In the genomic region with DNA sequence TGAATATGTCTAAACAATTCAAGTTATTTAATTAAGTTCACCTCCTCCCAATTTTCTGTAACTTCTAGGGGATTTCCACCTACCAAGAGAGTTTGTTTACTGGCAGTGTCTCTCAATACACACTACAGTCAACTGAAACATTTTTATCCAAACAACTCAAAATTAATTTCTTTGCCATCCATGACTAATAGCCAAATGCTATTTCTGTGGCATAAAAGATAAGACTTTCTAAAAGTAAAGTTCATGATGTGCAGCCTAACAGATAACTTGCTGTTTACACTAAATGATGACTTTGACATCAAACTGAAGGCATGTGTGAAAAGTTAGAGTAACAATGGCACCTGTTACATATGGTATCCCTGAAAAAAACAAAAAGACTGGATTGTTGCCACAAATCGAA, we compare ENCODE assay signal across 20 cellular contexts. TPM values are rescaled to one million over a fixed set of nuclear protein-coding genes. Genes with fewer than 3 reads are reported as not detected.
DNase-seq lines count a peak whose midpoint lies in the region; FAIRE-seq and TF ChIP-seq lines count a peak whose summit lies in the region.
"Had no signal": no experiment of that assay in that cellular context is flagged by ENCODE, and none has a peak within 500 bp of the region (broad histone marks: within the 10 kb centered on the region; RNA-seq: fewer than 3 reads in every experiment).

No MANE protein-coding gene starts in this region.

- intact Hi-C loops in activated CD4-positive, alpha-beta memory T cell treated with anti-CD3 and anti-CD28 coated beads for 36 hours (cut with micrococcal nuclease) = loop anchor here (10.0 kb wide), 1 partner anchor 183 kb away; no protein-coding TSS in a partner anchor

- no peak overlapping the region for H3K4me3 Mint-ChIP-seq in activated CD4-positive, alpha-beta memory T cell treated with anti-CD3 and anti-CD28 coated beads, Interleukin-2, amount 10 ng/mL, durations not matched to agents 7 days and 5 days
- no peak overlapping the region for H3K4me3 Mint-ChIP-seq in activated CD4-positive, alpha-beta memory T cell treated with anti-CD3 and anti-CD28 coated beads for 36 hours
- H3K4me3 Mint-ChIP-seq: CD4-positive, CD25-positive, alpha-beta regulatory T cell; H9 had no signal

- H3K4me1 Mint-ChIP-seq in activated CD4-positive, alpha-beta memory T cell treated with anti-CD3 and anti-CD28 coated beads, Interleukin-2, amount 10 ng/mL, durations not matched to agents 7 days and 5 days = peaks cover 36% of the 10 kb centered on the region
- peaks cover 65% of the 10 kb centered on the region for H3K4me1 Mint-ChIP-seq in activated CD4-positive, alpha-beta memory T cell treated with anti-CD3 and anti-CD28 coated beads for 36 hours (ENCODE audit: low read depth)

- DNase-seq in activated CD4-positive, alpha-beta memory T cell treated with anti-CD3 and anti-CD28 coated beads, Interleukin-2, amount 10 ng/mL, durations not matched to agents 7 days and 5 days = no peak
- DNase-seq in activated CD4-positive, alpha-beta memory T cell treated with anti-CD3 and anti-CD28 coated beads for 36 hours = no peak
- no peak for DNase-seq in GM19239 (ENCODE audit: insufficient read length, low spot score)
- peak; percentile 70 to 80 for DNase-seq in erythroblast (lab: John Stamatoyannopoulos, UW)
- no peak for DNase-seq in NK-92 (lab: John Stamatoyannopoulos, UW; ENCODE audit: unreplicated experiment)
- DNase-seq in frontal cortex (ENCODE audit: low spot score in 2 of 2) = no peak
- DNase-seq: CD4-positive, CD25-positive, alpha-beta regulatory T cell; DMS79; H9; KG1; MV-4-11; NCI-H1105 treated with DMSO at 0.1 percent for 48 hours; NCI-H1694; NCI-H2081; NCI-H2171; NCI-H345; NCI-H524; NCI-H774; Peyer's patch had no signal

- CTCF ChIA-PET in activated CD4-positive, alpha-beta memory T cell treated with anti-CD3 and anti-CD28 coated beads, Interleukin-2, amount 10 ng/mL, durations not matched to agents 7 days and 5 days (lab: Charles Lee) = no interaction called here
- CTCF ChIA-PET in activated CD4-positive, alpha-beta memory T cell treated with anti-CD3 and anti-CD28 coated beads for 36 hours (lab: Charles Lee) = no interaction called here

- FAIRE-seq in GM19239 (lab: Jason Lieb, UNC) (peak; percentile 72), frontal cortex (lab: Jason Lieb, UNC) (no peak)

- no peak for TF ChIP-seq CTCF in VCaP (conservative IDR thresholded peaks at IDR 0.05)

- H3K27ac ChIP-seq in VCaP = peak overlapping the region; percentile 83
- H3K27ac ChIP-seq: Peyer's patch had no signal

- no peaks in the 10 kb centered on the region for H3K9me3 Mint-ChIP-seq in activated CD4-positive, alpha-beta memory T cell treated with anti-CD3 and anti-CD28 coated beads, Interleukin-2, amount 10 ng/mL, durations not matched to agents 7 days and 5 days
- no peaks in the 10 kb centered on the region for H3K9me3 Mint-ChIP-seq in activated CD4-positive, alpha-beta memory T cell treated with anti-CD3 and anti-CD28 coated beads for 36 hours

- no peaks in the 10 kb centered on the region for H3K27me3 Mint-ChIP-seq in activated CD4-positive, alpha-beta memory T cell treated with anti-CD3 and anti-CD28 coated beads, Interleukin-2, amount 10 ng/mL, durations not matched to agents 7 days and 5 days
- H3K27me3 Mint-ChIP-seq in activated CD4-positive, alpha-beta memory T cell treated with anti-CD3 and anti-CD28 coated beads for 36 hours = no peaks in the 10 kb centered on the region
- H3K27me3 Mint-ChIP-seq: CD4-positive, CD25-positive, alpha-beta regulatory T cell had no signal

- peak; percentile 30 for TF ChIP-seq POLR2A in erythroblast (IDR thresholded peaks at IDR 0.05; ENCODE audit: low read length)

- peak overlapping the region; percentile 35 for H3K27ac Mint-ChIP-seq in activated CD4-positive, alpha-beta memory T cell treated with anti-CD3 and anti-CD28 coated beads, Interleukin-2, amount 10 ng/mL, durations not matched to agents 7 days and 5 days
- H3K27ac Mint-ChIP-seq in activated CD4-positive, alpha-beta memory T cell treated with anti-CD3 and anti-CD28 coated beads for 36 hours = no peak overlapping the region
- H3K27ac Mint-ChIP-seq: CD4-positive, CD25-positive, alpha-beta regulatory T cell; H9 had no signal

- POLR2A ChIA-PET in activated CD4-positive, alpha-beta memory T cell treated with anti-CD3 and anti-CD28 coated beads, Interleukin-2, amount 10 ng/mL, durations not matched to agents 7 days and 5 days (lab: Charles Lee) = no interaction called here
- POLR2A ChIA-PET in activated CD4-positive, alpha-beta memory T cell treated with anti-CD3 and anti-CD28 coated beads for 36 hours (lab: Charles Lee) = no interaction called here

- peaks cover 10% of the 10 kb centered on the region for H3K36me3 Mint-ChIP-seq in activated CD4-positive, alpha-beta memory T cell treated with anti-CD3 and anti-CD28 coated beads, Interleukin-2, amount 10 ng/mL, durations not matched to agents 7 days and 5 days (ENCODE audit: low read depth)
- peaks cover 4% of the 10 kb centered on the region for H3K36me3 Mint-ChIP-seq in activated CD4-positive, alpha-beta memory T cell treated with anti-CD3 and anti-CD28 coated beads for 36 hours
- H3K36me3 Mint-ChIP-seq: CD4-positive, CD25-positive, alpha-beta regulatory T cell had no signal

RNA-seq across cellular contexts. Expression of a gene that starts 7.3 kb away (rescaled TPM):
- 10 to 100 TPM; 20.8 to 21.6 TPM for total RNA-seq in activated CD4-positive, alpha-beta memory T cell treated with anti-CD3 and anti-CD28 coated beads, Interleukin-2, amount 10 ng/mL, durations not matched to agents 7 days and 5 days
- total RNA-seq in activated CD4-positive, alpha-beta memory T cell treated with anti-CD3 and anti-CD28 coated beads for 36 hours = 10 to 100 TPM; 19.6 to 24.2 TPM
- 17.1 TPM for total RNA-seq in frontal cortex

Comparison
In these comparisons a context has a peak if more than half of its experiments do, and no peak if none do; other contexts are left out.
1. DNase-seq: peak in erythroblast (2 of 2); none in activated CD4-positive, alpha-beta memory T cell treated with anti-CD3 and anti-CD28 coated beads, Interleukin-2, amount 10 ng/mL, durations not matched to agents 7 days and 5 days (single experiment), activated CD4-positive, alpha-beta memory T cell treated with anti-CD3 and anti-CD28 coated beads for 36 hours (single experiment), GM19239 (single experiment), NK-92 (single experiment) and frontal cortex (0 of 2).